In genomic region chrX:15207994-15208393, GRCh38 we compare ENCODE assay signal across 22 cellular contexts.
DNase-seq lines count a peak whose midpoint lies in the region; ATAC-seq lines count a peak whose summit lies in the region.
"Had no signal": no experiment of that assay in that cellular context is flagged by ENCODE, and none has a peak within 500 bp of the region (broad histone marks: within the 10 kb centered on the region; RNA-seq: fewer than 3 reads in every experiment).

No MANE protein-coding gene starts in this region.

- H3K4me1 ChIP-seq in CD4-positive, CD25-positive, alpha-beta regulatory T cell (ENCODE audit: control insufficient read depth, insufficient read depth, low read length, poor library complexity, severe bottlenecking) = peaks cover 14% of the 10 kb centered on the region
- H3K4me1 ChIP-seq: BLaER1 treated with 17β-estradiol and CSF1 and Interleukin-3, amounts not matched to agents 10 nM and 100 nM; Peyer's patch had no signal

- no peak overlapping the region for H3K4me3 Mint-ChIP-seq in activated CD4-positive, alpha-beta T cell treated with anti-CD3 and anti-CD28 coated beads for 36 hours
- no peak overlapping the region for H3K4me3 Mint-ChIP-seq in CD4-positive, CD25-positive, alpha-beta regulatory T cell
- H3K4me3 Mint-ChIP-seq in T-helper 17 cell = no peak overlapping the region
- H3K4me3 Mint-ChIP-seq: CD4-positive, alpha-beta memory T cell had no signal

- ATAC-seq in activated CD4-positive, alpha-beta T cell treated with anti-CD3 and anti-CD28 coated beads for 36 hours = peak; percentile 21
- no peak for ATAC-seq in CD4-positive, CD25-positive, alpha-beta regulatory T cell (ENCODE audit: low read depth in 2 of 2)
- ATAC-seq in T-helper 17 cell = no peak
- no peak for ATAC-seq in GM19455 (IDR thresholded peaks at IDR 0.05; ENCODE audit: unreplicated experiment)

- no peaks in the 10 kb centered on the region for H3K9me3 ChIP-seq in CD4-positive, CD25-positive, alpha-beta regulatory T cell (ENCODE audit: control insufficient read depth in 2 of 2, low read length in 2 of 2)
- H3K9me3 ChIP-seq in T-helper 17 cell (ENCODE audit: control insufficient read depth, low read length, poor library complexity, severe bottlenecking) = no peaks in the 10 kb centered on the region
- H3K9me3 ChIP-seq: BLaER1 treated with 17β-estradiol and CSF1 and Interleukin-3, amounts not matched to agents 10 nM and 100 nM; Peyer's patch had no signal

- no peaks in the 10 kb centered on the region for H3K36me3 ChIP-seq in CD4-positive, CD25-positive, alpha-beta regulatory T cell (ENCODE audit: control insufficient read depth, insufficient read depth, low read length)
- H3K36me3 ChIP-seq: BLaER1 treated with 17β-estradiol and CSF1 and Interleukin-3, amounts not matched to agents 10 nM and 100 nM; Peyer's patch had no signal

- H3K4me1 Mint-ChIP-seq in activated CD4-positive, alpha-beta T cell treated with anti-CD3 and anti-CD28 coated beads for 36 hours = peaks cover 32% of the 10 kb centered on the region
- H3K4me1 Mint-ChIP-seq in CD4-positive, CD25-positive, alpha-beta regulatory T cell = peaks cover 12 to 40% (median 26%) of the 10 kb centered on the region in 4 donors
- H3K4me1 Mint-ChIP-seq in T-helper 17 cell = peaks cover 16% of the 10 kb centered on the region

- peaks cover 6% of the 10 kb centered on the region for H3K27me3 Mint-ChIP-seq in activated CD4-positive, alpha-beta T cell treated with anti-CD3 and anti-CD28 coated beads for 36 hours
- no peaks in the 10 kb centered on the region for H3K27me3 Mint-ChIP-seq in CD4-positive, CD25-positive, alpha-beta regulatory T cell
- no peaks in the 10 kb centered on the region for H3K27me3 Mint-ChIP-seq in T-helper 17 cell
- H3K27me3 Mint-ChIP-seq: CD4-positive, alpha-beta memory T cell had no signal

- no peaks in the 10 kb centered on the region for H3K36me3 Mint-ChIP-seq in activated CD4-positive, alpha-beta T cell treated with anti-CD3 and anti-CD28 coated beads for 36 hours (ENCODE audit: low read depth)
- H3K36me3 Mint-ChIP-seq in CD4-positive, CD25-positive, alpha-beta regulatory T cell = no peaks in the 10 kb centered on the region
- H3K36me3 Mint-ChIP-seq in T-helper 17 cell (ENCODE audit: low read depth) = no peaks in the 10 kb centered on the region
- H3K36me3 Mint-ChIP-seq: CD4-positive, alpha-beta memory T cell had no signal

- intact Hi-C loops in activated CD4-positive, alpha-beta T cell treated with anti-CD3 and anti-CD28 coated beads for 36 hours (cut with DNase I, micrococcal nuclease) = loop anchor here in 1 of 2 experiments (10.0 kb wide), 1 partner anchor 173 kb away; no protein-coding TSS in a partner anchor

- no peaks in the 10 kb centered on the region for H3K27me3 ChIP-seq in CD4-positive, CD25-positive, alpha-beta regulatory T cell (ENCODE audit: control insufficient read depth, insufficient read depth, low read length)
- H3K27me3 ChIP-seq: Peyer's patch had no signal

- H3K9me3 Mint-ChIP-seq in activated CD4-positive, alpha-beta T cell treated with anti-CD3 and anti-CD28 coated beads for 36 hours (ENCODE audit: low read depth) = no peaks in the 10 kb centered on the region
- peaks cover 0 to 3% (median 0%) of the 10 kb centered on the region in 7 donors for H3K9me3 Mint-ChIP-seq in CD4-positive, CD25-positive, alpha-beta regulatory T cell
- H3K9me3 Mint-ChIP-seq: CD4-positive, alpha-beta memory T cell had no signal

- H3K27ac ChIP-seq in CD4-positive, CD25-positive, alpha-beta regulatory T cell (ENCODE audit: insufficient read depth, low read length, poor library complexity, severe bottlenecking) = no peak overlapping the region
- H3K27ac ChIP-seq: BLaER1 treated with 17β-estradiol and CSF1 and Interleukin-3, amounts not matched to agents 10 nM and 100 nM; Peyer's patch had no signal

- POLR2A ChIA-PET in activated CD4-positive, alpha-beta T cell treated with anti-CD3 and anti-CD28 coated beads for 36 hours (lab: Charles Lee) = no interaction called here

- CTCF ChIA-PET in activated CD4-positive, alpha-beta T cell treated with anti-CD3 and anti-CD28 coated beads for 36 hours (lab: Charles Lee) = no interaction called here

- no peak overlapping the region for H3K27ac Mint-ChIP-seq in activated CD4-positive, alpha-beta T cell treated with anti-CD3 and anti-CD28 coated beads for 36 hours
- peak overlapping the region in 2 of 3 donors; percentile 4 to 6 for H3K27ac Mint-ChIP-seq in CD4-positive, CD25-positive, alpha-beta regulatory T cell
- peak overlapping the region; percentile 43 for H3K27ac Mint-ChIP-seq in T-helper 17 cell

- no peak overlapping the region for H3K4me3 ChIP-seq in CD4-positive, CD25-positive, alpha-beta regulatory T cell (ENCODE audit: low read depth, low read length)
- H3K4me3 ChIP-seq: BLaER1 treated with 17β-estradiol and CSF1 and Interleukin-3, amounts not matched to agents 10 nM and 100 nM; Peyer's patch had no signal

- DNase-seq in activated CD4-positive, alpha-beta T cell treated with anti-CD3 and anti-CD28 coated beads for 36 hours = no peak
- no peak for DNase-seq in activated CD4-positive, alpha-beta T cell treated with anti-CD3 and anti-CD28 coated beads for 1 hour
- DNase-seq in CD4-positive, CD25-positive, alpha-beta regulatory T cell = no peak
- peak; percentile 27 for DNase-seq in NCI-H1436 (lab: John Stamatoyannopoulos, UW)
- no peak for DNase-seq in T-helper 17 cell
- DNase-seq in NCI-H510A treated with DMSO at 0.1 percent for 48 hours (lab: John Stamatoyannopoulos, UW) = no peak
- DNase-seq in NOMO-1 treated with DMSO at 0.1 percent for 48 hours (lab: John Stamatoyannopoulos, UW; ENCODE audit: unreplicated experiment) = no peak
- DNase-seq: AML-193; CD4-positive, alpha-beta memory T cell; COR-L47; HCEC 1CT; KBM-7; MV-4-11; NCI-H1105; NCI-H2029 treated with DMSO at 0.1 percent for 48 hours; NCI-H2171 treated with DMSO at 0.1 percent for 48 hours; NCI-H345; NCI-H524; Peyer's patch; SHP77 treated with DMSO at 0.1 percent for 48 hours had no signal
